ENCODE assay signal across 9 cellular contexts in genomic region chr3:10249833-10250232, GRCh38. TPM values are rescaled to one million over a fixed set of nuclear protein-coding genes. Genes with fewer than 3 reads are reported as not detected.
DNase-seq lines count a peak whose midpoint lies in the region; ATAC-seq and TF ChIP-seq lines count a peak whose summit lies in the region.
"Had no signal": no experiment of that assay in that cellular context is flagged by ENCODE, and none has a peak within 500 bp of the region (broad histone marks: within the 10 kb centered on the region; RNA-seq: fewer than 3 reads in every experiment).

No MANE protein-coding gene starts in this region.

- no peak for DNase-seq in AG09309 (ENCODE audit: low read depth)
- no peak for DNase-seq in Jurkat, Clone E6-1 (ENCODE audit: low read depth, low spot score)
- no peak for DNase-seq in coronary artery (ENCODE audit: low spot score)
- DNase-seq in natural killer cell treated with Interleukin-12 subunit alpha and Interleukin-12 subunit beta and Interleukin-15 and Interleukin-18, amount 100 ng/mL, for 72 hours (ENCODE audit: low spot score) = no peak
- no peak for DNase-seq in SIG-M5 treated with dmso at 0.1 percent for 504 hours (lab: John Stamatoyannopoulos, UW; ENCODE audit: unreplicated experiment)
- no peak for DNase-seq in COLO668 (lab: John Stamatoyannopoulos, UW; ENCODE audit: unreplicated experiment)
- DNase-seq in NAMALWA (ENCODE audit: low spot score) = no peak
- DNase-seq: NCI-H526 treated with DMSO at 0.1 percent for 48 hours had no signal

- H3K4me3 Mint-ChIP-seq in natural killer cell treated with Interleukin-12 subunit alpha and Interleukin-12 subunit beta and Interleukin-15 and Interleukin-18, amount 100 ng/mL, for 72 hours = peak overlapping the region; percentile 99

- ATAC-seq in natural killer cell treated with Interleukin-12 subunit alpha and Interleukin-12 subunit beta and Interleukin-15 and Interleukin-18, amount 100 ng/mL, for 72 hours = no peak
- no peak for ATAC-seq in HG02840 (IDR thresholded peaks at IDR 0.05; ENCODE audit: low FRiP score, unreplicated experiment)

- peak overlapping the region; percentile 83 to 93 for H3K27ac ChIP-seq in coronary artery

- TF ChIP-seq CTCF in AG09309 (IDR thresholded peaks at IDR 0.05; ENCODE audit: control insufficient read depth, insufficient read depth, low read depth, low read length, missing control alignments) = no peak
- no peak for TF ChIP-seq CTCF in coronary artery (IDR thresholded peaks at IDR 0.05)

- H3K4me1 Mint-ChIP-seq in natural killer cell treated with Interleukin-12 subunit alpha and Interleukin-12 subunit beta and Interleukin-15 and Interleukin-18, amount 100 ng/mL, for 72 hours (ENCODE audit: low read depth in 2 of 2) = peaks cover 55 to 59% of the 10 kb centered on the region in 2 donors

- peaks cover 53% of the 10 kb centered on the region for H3K36me3 Mint-ChIP-seq in natural killer cell treated with Interleukin-12 subunit alpha and Interleukin-12 subunit beta and Interleukin-15 and Interleukin-18, amount 100 ng/mL, for 72 hours

- H3K27ac Mint-ChIP-seq in natural killer cell treated with Interleukin-12 subunit alpha and Interleukin-12 subunit beta and Interleukin-15 and Interleukin-18, amount 100 ng/mL, for 72 hours = peak overlapping the region; percentile 85 to 90

- H3K27me3 Mint-ChIP-seq in natural killer cell treated with Interleukin-12 subunit alpha and Interleukin-12 subunit beta and Interleukin-15 and Interleukin-18, amount 100 ng/mL, for 72 hours = no peaks in the 10 kb centered on the region

- peak overlapping the region; percentile 98 for H3K4me3 ChIP-seq in AG09309 (ENCODE audit: control insufficient read depth, low read depth, low read length)
- H3K4me3 ChIP-seq in Jurkat, Clone E6-1 (ENCODE audit: low read length) = peak overlapping the region; percentile 97
- peak overlapping the region; percentile 89 for H3K4me3 ChIP-seq in coronary artery

- peaks cover 3% of the 10 kb centered on the region for H3K9me3 Mint-ChIP-seq in natural killer cell treated with Interleukin-12 subunit alpha and Interleukin-12 subunit beta and Interleukin-15 and Interleukin-18, amount 100 ng/mL, for 72 hours

RNA-seq across cellular contexts. Expression of gene TATDN2, which starts 1.6 kb away (rescaled TPM):
- 31.2 TPM for polyA plus RNA-seq in Jurkat, Clone E6-1 (2012; ENCODE audit: insufficient read depth, insufficient read length)
- total RNA-seq in natural killer cell treated with Interleukin-12 subunit alpha and Interleukin-12 subunit beta and Interleukin-15 and Interleukin-18, amount 100 ng/mL, for 72 hours = 10 to 100 TPM; 66.3 to 93.3 TPM

RNA-seq across cellular contexts. Expression of gene GHRL, which starts 42.9 kb away (rescaled TPM):
- polyA plus RNA-seq in Jurkat, Clone E6-1 (2012; ENCODE audit: insufficient read depth, insufficient read length) = 2.2 TPM
- total RNA-seq in natural killer cell treated with Interleukin-12 subunit alpha and Interleukin-12 subunit beta and Interleukin-15 and Interleukin-18, amount 100 ng/mL, for 72 hours = under 1 TPM; 0.69 to 0.78 TPM
